In genomic region chr2:230861564-230862255, GRCh38 we compare ENCODE assay signal across 15 cellular contexts.
DNase-seq lines count a peak whose midpoint lies in the region; ATAC-seq and TF ChIP-seq lines count a peak whose summit lies in the region.
"Had no signal": no experiment of that assay in that cellular context is flagged by ENCODE, and none has a peak within 500 bp of the region (broad histone marks: within the 10 kb centered on the region; RNA-seq: fewer than 3 reads in every experiment).

No MANE protein-coding gene starts in this region.

- ATAC-seq in GM21526 (IDR thresholded peaks at IDR 0.05; ENCODE audit: low FRiP score, unreplicated experiment) (no peak), HG02970 (IDR thresholded peaks at IDR 0.05; ENCODE audit: low FRiP score, unreplicated experiment) (no peak)
- ATAC-seq: HCT116 had no signal

- no peak for TF ChIP-seq CTCF in GM06990 (IDR thresholded peaks at IDR 0.05; ENCODE audit: insufficient read depth, low read length, poor library complexity, severe bottlenecking)

- 0 out of 22 replicates have a peak overlapping the region, but pooled peaks of 1 of the 11 experiments have one; percentile 18 for H3K27ac ChIP-seq in BLaER1 treated with 17β-estradiol and CSF1 and Interleukin-3, amounts not matched to agents 10 nM and 100 nM
- H3K27ac ChIP-seq: KMS-11, sigmoid colon, vagina had no signal

- peak overlapping the region in 2 of 11 experiments; percentile 1 to 2; a peak in 1 of 22 replicates for H3K9ac ChIP-seq in BLaER1 treated with 17β-estradiol and CSF1 and Interleukin-3, amounts not matched to agents 10 nM and 100 nM
- H3K9ac ChIP-seq: KMS-11 had no signal

- no peak overlapping the region for H3K4me3 ChIP-seq in BLaER1 treated with 17β-estradiol and CSF1 and Interleukin-3, amounts not matched to agents 10 nM and 100 nM
- no peak overlapping the region for H3K4me3 ChIP-seq in GM06990 (replicated peaks; ENCODE audit: low read depth, low read length)
- H3K4me3 ChIP-seq: sigmoid colon, vagina had no signal

- peaks cover 0 to 9% (median 7%) of the 10 kb centered on the region in 11 experiments; a peak in 16 of 22 replicates for H4K20me1 ChIP-seq in BLaER1 treated with 17β-estradiol and CSF1 and Interleukin-3, amounts not matched to agents 10 nM and 100 nM

- DNase-seq in GM06990 (ENCODE audit: extremely low read depth, insufficient read length) (peak; percentile 14), NCI-H69 (lab: John Stamatoyannopoulos, UW) (peak; percentile 24), iPS-NIHi11 (ENCODE audit: low spot score) (peak; percentile 68), dedifferentiated amniotic fluid mesenchymal stem cell (ENCODE audit: extremely low spot score) (no peak), amygdala (lab: John Stamatoyannopoulos, UW) (no peak)
- DNase-seq: C1 segment of cervical spinal cord, hypothalamus, NCI-H526 treated with DMSO at 0.1 percent for 48 hours, sigmoid colon had no signal

- peaks cover 8 to 47% (median 37%) of the 10 kb centered on the region in 10 experiments for H3K4me1 ChIP-seq in BLaER1 treated with 17β-estradiol and CSF1 and Interleukin-3, amounts not matched to agents 10 nM and 100 nM

- no peaks in the 10 kb centered on the region for H3K27me3 ChIP-seq in BLaER1 treated with 17β-estradiol and CSF1 and Interleukin-3, amounts not matched to agents 10 nM and 100 nM
- H3K27me3 ChIP-seq in GM06990 (replicated peaks; ENCODE audit: control insufficient read depth, insufficient read depth, low read length): no peaks in the 10 kb centered on the region
- H3K27me3 ChIP-seq: sigmoid colon, vagina had no signal

- peaks cover 0 to 3% (median 0%) of the 10 kb centered on the region in 11 experiments; a peak in 1 of 22 replicates for H3K9me3 ChIP-seq in BLaER1 treated with 17β-estradiol and CSF1 and Interleukin-3, amounts not matched to agents 10 nM and 100 nM (replicated peaks in 1 of 11)
- H3K9me3 ChIP-seq: sigmoid colon, vagina had no signal

- no peaks in the 10 kb centered on the region for H3K36me3 ChIP-seq in BLaER1 treated with 17β-estradiol and CSF1 and Interleukin-3, amounts not matched to agents 10 nM and 100 nM
- H3K36me3 ChIP-seq in GM06990 (ENCODE audit: control insufficient read depth, insufficient read depth, low read length): no peaks in the 10 kb centered on the region
- H3K36me3 ChIP-seq: sigmoid colon, vagina had no signal

- peak overlapping the region in 10 of 11 experiments; percentile 36 to 85 (median 68); a peak in 20 of 22 replicates for H3K4me2 ChIP-seq in BLaER1 treated with 17β-estradiol and CSF1 and Interleukin-3, amounts not matched to agents 10 nM and 100 nM
- H3K4me2 ChIP-seq: KMS-11 had no signal

Comparison
In these comparisons a context has a peak if more than half of its experiments do, and no peak if none do; other contexts are left out.
1. DNase-seq: peak in GM06990 (single experiment), NCI-H69 (single experiment) and iPS-NIHi11 (single experiment); none in dedifferentiated amniotic fluid mesenchymal stem cell (single experiment) and amygdala (0 of 56).